19 cellular contexts compared by ENCODE assay signal in genomic region chr1:35925741-35926140, GRCh38.
DNase-seq lines count a peak whose midpoint lies in the region; ATAC-seq and TF ChIP-seq lines count a peak whose summit lies in the region.
"Had no signal": no experiment of that assay in that cellular context is flagged by ENCODE, and none has a peak within 500 bp of the region (broad histone marks: within the 10 kb centered on the region; RNA-seq: fewer than 3 reads in every experiment).

No MANE protein-coding gene starts in this region.

- no peak overlapping the region; the same call in 1 of the 2 replicates for H3K9ac ChIP-seq in SU-DHL-6 (ENCODE audit: low read length)

- H3F3A ChIP-seq in SU-DHL-6 (ENCODE audit: insufficient read depth) = peaks cover 20% of the 10 kb centered on the region

- no peak overlapping the region for H3K4me3 ChIP-seq in SU-DHL-6 (ENCODE audit: insufficient read depth, low read length, poor library complexity, severe bottlenecking)
- no peak overlapping the region for H3K4me3 ChIP-seq in fibroblast of pulmonary artery (replicated peaks; ENCODE audit: low read depth, low read length)
- H3K4me3 ChIP-seq in skeletal muscle cell (ENCODE audit: low read depth, low read length) = no peak overlapping the region
- H3K4me3 ChIP-seq: K562, transverse colon had no signal

- no peak overlapping the region for H3K27ac ChIP-seq in SU-DHL-6 (ENCODE audit: low read depth, low read length)
- H3K27ac ChIP-seq: HL-60, transverse colon had no signal

- H3K36me3 ChIP-seq in SU-DHL-6 (ENCODE audit: low read length) = no peaks in the 10 kb centered on the region
- H3K36me3 ChIP-seq: transverse colon had no signal

- H3K79me2 ChIP-seq in SU-DHL-6 (ENCODE audit: insufficient read depth, low read length) = no peaks in the 10 kb centered on the region

- ATAC-seq in HG03095 (IDR thresholded peaks at IDR 0.05; ENCODE audit: unreplicated experiment) = no peak
- ATAC-seq: activated CD4-positive, alpha-beta T cell treated with anti-CD3 and anti-CD28 coated beads for 36 hours; activated naive CD4-positive, alpha-beta T cell treated with anti-CD3 and anti-CD28 coated beads, Interleukin-2, amount 50 U/mL, for 72 hours; K562 had no signal

- H4K20me1 ChIP-seq in SU-DHL-6 (ENCODE audit: low read depth, low read length) = no peaks in the 10 kb centered on the region

- H3K9me2 ChIP-seq in SU-DHL-6 (replicated peaks; ENCODE audit: insufficient read depth, low read length) = no peaks in the 10 kb centered on the region

- H3K27me3 ChIP-seq in SU-DHL-6 (ENCODE audit: low read length) = no peaks in the 10 kb centered on the region
- H3K27me3 ChIP-seq: transverse colon had no signal

- H3K4me2 ChIP-seq in SU-DHL-6 (ENCODE audit: low read depth, low read length, poor library complexity, severe bottlenecking) = peak overlapping the region; percentile 56

- H3K9me3 ChIP-seq in SU-DHL-6 (ENCODE audit: insufficient read depth, low read length) = no peaks in the 10 kb centered on the region
- H3K9me3 ChIP-seq: transverse colon had no signal

- DNase-seq in NCI-H2029 treated with DMSO at 0.1 percent for 48 hours (lab: John Stamatoyannopoulos, UW) (peak; percentile 11), NCI-H2029 (lab: John Stamatoyannopoulos, UW) (no peak), fibroblast of pulmonary artery (ENCODE audit: low read depth) (peak; percentile 80), skeletal muscle cell (ENCODE audit: low read depth) (peak; percentile 22), NOMO-1 (lab: John Stamatoyannopoulos, UW; ENCODE audit: unreplicated experiment in 2 of 2) (no peak), NCI-H2171 (lab: John Stamatoyannopoulos, UW) (no peak)
- DNase-seq: 8988T; activated CD4-positive, alpha-beta T cell treated with anti-CD3 and anti-CD28 coated beads for 36 hours; central memory CD4-positive, alpha-beta T cell; GF-D8; midbrain; NCI-H1092 treated with DMSO at 0.1 percent for 48 hours; SHP77; transverse colon had no signal

- TF ChIP-seq CTCF in SU-DHL-6 (IDR thresholded peaks at IDR 0.05; ENCODE audit: insufficient read depth, low read length, poor library complexity, severe bottlenecking) = no peak
- no peak for TF ChIP-seq CTCF in fibroblast of pulmonary artery (IDR thresholded peaks at IDR 0.05; ENCODE audit: low read length, missing control alignments)

- no peak overlapping the region for H2AFZ ChIP-seq in SU-DHL-6 (ENCODE audit: low read depth, low read length, severe bottlenecking)

Comparison
In these comparisons a context has a peak if more than half of its experiments do, and no peak if none do; other contexts are left out.
1. DNase-seq: peak in NCI-H2029 treated with DMSO at 0.1 percent for 48 hours (single experiment), fibroblast of pulmonary artery (single experiment) and skeletal muscle cell (single experiment); none in NCI-H2029 (single experiment), NOMO-1 (0 of 2) and NCI-H2171 (single experiment).